In genomic region chr1:183090386-183091006, GRCh38 we compare ENCODE assay signal across 10 cellular contexts.
DNase-seq lines count a peak whose midpoint lies in the region; ATAC-seq, FAIRE-seq and TF ChIP-seq lines count a peak whose summit lies in the region.
"Had no signal": no experiment of that assay in that cellular context is flagged by ENCODE, and none has a peak within 500 bp of the region (broad histone marks: within the 10 kb centered on the region; RNA-seq: fewer than 3 reads in every experiment).

No MANE protein-coding gene starts in this region.

- H3K27ac Mint-ChIP-seq in WTC11: peak overlapping the region; percentile 55; the same call in 1 of the 2 replicates
- no peak overlapping the region for H3K27ac Mint-ChIP-seq in activated T-helper 2 cell treated with anti-CD3 and anti-CD28 coated beads, Interferon-gamma antibody, Interleukin-2, Interleukin-4, amounts not matched to agents 10 μg/mL and 5 μg/mL and 100 μg/mL, durations not matched to agents 14 hours and 24 hours and 36 hours

- peaks cover 28% of the 10 kb centered on the region for H3K4me1 ChIP-seq in keratinocyte (ENCODE audit: control insufficient read depth, extremely low read depth, insufficient read depth, low read length)
- H3K4me1 ChIP-seq in skeletal muscle satellite cell (ENCODE audit: control insufficient read depth, insufficient read depth, low read length): peaks cover 27% of the 10 kb centered on the region

- CTCF ChIA-PET in WTC11 (lab: Charles Lee): no interaction called here

- dilution Hi-C loops in keratinocyte (cut with MboI; ENCODE audit: extremely low pct_ligation_motif_present, low sequenced_read_pairs): no loop called here

- peaks cover 64% of the 10 kb centered on the region for H3K4me1 Mint-ChIP-seq in WTC11
- H3K4me1 Mint-ChIP-seq in activated T-helper 2 cell treated with anti-CD3 and anti-CD28 coated beads, Interferon-gamma antibody, Interleukin-2, Interleukin-4, amounts not matched to agents 10 μg/mL and 5 μg/mL and 100 μg/mL, durations not matched to agents 14 hours and 24 hours and 36 hours (ENCODE audit: low read depth): no peaks in the 10 kb centered on the region

- H3K27ac ChIP-seq in keratinocyte (ENCODE audit: control insufficient read depth, insufficient read depth, low read length): no peak overlapping the region

- H3K4me3 Mint-ChIP-seq in WTC11: no peak overlapping the region
- no peak overlapping the region for H3K4me3 Mint-ChIP-seq in activated T-helper 2 cell treated with anti-CD3 and anti-CD28 coated beads, Interferon-gamma antibody, Interleukin-2, Interleukin-4, amounts not matched to agents 10 μg/mL and 5 μg/mL and 100 μg/mL, durations not matched to agents 14 hours and 24 hours and 36 hours (ENCODE audit: low read depth)

- H3K27me3 ChIP-seq in keratinocyte (ENCODE audit: control insufficient read depth, extremely low read depth, insufficient read depth, low read length): no peaks in the 10 kb centered on the region
- no peaks in the 10 kb centered on the region for H3K27me3 ChIP-seq in skeletal muscle satellite cell (ENCODE audit: control insufficient read depth, insufficient read depth, low read length)
- no peaks in the 10 kb centered on the region for H3K27me3 ChIP-seq in H7 (ENCODE audit: control insufficient read depth, insufficient read depth, low read length)

- peak; percentile 66 for DNase-seq in HCEC 1CT
- DNase-seq in WTC11 (ENCODE audit: low spot score): no peak
- DNase-seq in keratinocyte (ENCODE audit: low read depth, low spot score): no peak
- DNase-seq in H7: no peak
- no peak for DNase-seq in activated T-helper 2 cell treated with anti-CD3 and anti-CD28 coated beads, Interferon-gamma antibody, Interleukin-2, Interleukin-4, amounts not matched to agents 10 μg/mL and 5 μg/mL and 100 μg/mL, durations not matched to agents 14 hours and 24 hours and 36 hours (ENCODE audit: low spot score)
- no peak for DNase-seq in MV-4-11 (lab: John Stamatoyannopoulos, UW)
- DNase-seq: activated T-cell treated with anti-CD3 and anti-CD28 coated beads, Interleukin-2, amount 50 U/mL, for 1 hour had no signal

- POLR2A ChIA-PET in WTC11 (lab: Charles Lee): interaction anchor here (0.7 kb wide), 1 partner anchor 967 kb away, joined by 6 read pairs; no protein-coding TSS in a partner anchor

- no peaks in the 10 kb centered on the region for H3K9me1 ChIP-seq in keratinocyte (ENCODE audit: control insufficient read depth, extremely low read depth, insufficient read depth, low read length)

- no peaks in the 10 kb centered on the region for H3K9me3 ChIP-seq in keratinocyte (ENCODE audit: control insufficient read depth, low read depth, low read length)
- H3K9me3 ChIP-seq in skeletal muscle satellite cell (replicated peaks; ENCODE audit: low read length): no peaks in the 10 kb centered on the region

- H3K4me3 ChIP-seq in keratinocyte (ENCODE audit: control insufficient read depth in 2 of 3, extremely low read depth in 1 of 3, insufficient read depth in 2 of 3, low read depth in 1 of 3, low read length in 3 of 3) (no peak overlapping the region), skeletal muscle satellite cell (ENCODE audit: low read length) (no peak overlapping the region), H7 (ENCODE audit: insufficient read depth, low read depth, low read length) (no peak overlapping the region)

- H3K36me3 Mint-ChIP-seq in WTC11: no peaks in the 10 kb centered on the region
- no peaks in the 10 kb centered on the region for H3K36me3 Mint-ChIP-seq in activated T-helper 2 cell treated with anti-CD3 and anti-CD28 coated beads, Interferon-gamma antibody, Interleukin-2, Interleukin-4, amounts not matched to agents 10 μg/mL and 5 μg/mL and 100 μg/mL, durations not matched to agents 14 hours and 24 hours and 36 hours (ENCODE audit: low read depth)

- H3K4me2 ChIP-seq in keratinocyte (ENCODE audit: control insufficient read depth, extremely low read depth, insufficient read depth, low read depth, low read length) (no peak overlapping the region), skeletal muscle satellite cell (ENCODE audit: low read length) (peak overlapping the region; percentile 26)

- H4K20me1 ChIP-seq in keratinocyte (ENCODE audit: control insufficient read depth, extremely low read depth, insufficient read depth, low read length): no peaks in the 10 kb centered on the region

- no peaks in the 10 kb centered on the region for H3K27me3 Mint-ChIP-seq in WTC11 (ENCODE audit: low read depth)
- peaks cover 11% of the 10 kb centered on the region for H3K27me3 Mint-ChIP-seq in activated T-helper 2 cell treated with anti-CD3 and anti-CD28 coated beads, Interferon-gamma antibody, Interleukin-2, Interleukin-4, amounts not matched to agents 10 μg/mL and 5 μg/mL and 100 μg/mL, durations not matched to agents 14 hours and 24 hours and 36 hours (ENCODE audit: low read depth)

- intact Hi-C loops in activated T-helper 2 cell treated with anti-CD3 and anti-CD28 coated beads, Interferon-gamma antibody, Interleukin-2, Interleukin-4, amounts not matched to agents 10 μg/mL and 5 μg/mL and 100 μg/mL, durations not matched to agents 14 hours and 24 hours and 36 hours (cut with micrococcal nuclease): no loop called here

- peaks cover 33% of the 10 kb centered on the region for H3K79me2 ChIP-seq in keratinocyte (ENCODE audit: control insufficient read depth, insufficient read depth, low read length)

- TF ChIP-seq CTCF in WTC11 (IDR thresholded peaks at IDR 0.05) (no peak), keratinocyte (optimal IDR thresholded peaks at IDR 0.05 in 1 of 3, IDR thresholded peaks at IDR 0.05 in 1 of 3, conservative IDR thresholded peaks at IDR 0.05 in 1 of 3; ENCODE audit: extremely low read depth in 1 of 3, insufficient read depth in 2 of 3, low read length in 3 of 3) (no peak)

- FAIRE-seq in keratinocyte (lab: Jason Lieb, UNC): peak; percentile 44
- FAIRE-seq: colon had no signal

- H3K9me3 Mint-ChIP-seq in WTC11: no peaks in the 10 kb centered on the region
- H3K9me3 Mint-ChIP-seq in activated T-helper 2 cell treated with anti-CD3 and anti-CD28 coated beads, Interferon-gamma antibody, Interleukin-2, Interleukin-4, amounts not matched to agents 10 μg/mL and 5 μg/mL and 100 μg/mL, durations not matched to agents 14 hours and 24 hours and 36 hours: no peaks in the 10 kb centered on the region

- H3K36me3 ChIP-seq in keratinocyte (ENCODE audit: control insufficient read depth in 2 of 2, extremely low read depth in 1 of 2, insufficient read depth in 2 of 2, low read length in 2 of 2) (no peaks in the 10 kb centered on the region), skeletal muscle satellite cell (ENCODE audit: insufficient read depth, low read length) (no peaks in the 10 kb centered on the region), H7 (replicated peaks; ENCODE audit: control insufficient read depth, insufficient read depth, low read length) (no peaks in the 10 kb centered on the region)

- no peak for ATAC-seq in WTC11
- no peak for ATAC-seq in GM18502 (IDR thresholded peaks at IDR 0.05; ENCODE audit: poor library complexity, unreplicated experiment)

- no peak overlapping the region for H2AFZ ChIP-seq in keratinocyte (ENCODE audit: control insufficient read depth, low read length)

- no peak overlapping the region for H3K9ac ChIP-seq in keratinocyte (ENCODE audit: control insufficient read depth, extremely low read depth, insufficient read depth, low read length)
- no peak overlapping the region for H3K9ac ChIP-seq in skeletal muscle satellite cell (ENCODE audit: low read depth, low read length)

TF ChIP-seq in WTC11, 78 proteins besides CTCF, POLR2A, EP300 and RAD21 (continues in another document):
- TF ChIP-seq ZNF425 (CRISPR knock-in tag; conservative IDR thresholded peaks at IDR 0.05): no peak
- no peak for TF ChIP-seq KAT7 (CRISPR knock-in tag; IDR thresholded peaks at IDR 0.05; ENCODE audit: borderline replicate concordance)
- no peak for TF ChIP-seq FOXP4 (CRISPR knock-in tag; IDR thresholded peaks at IDR 0.05)
